In genomic region chr9:120714846-120715231, GRCh38 we compare ENCODE assay signal across 8 cellular contexts. TPM values are rescaled to one million over a fixed set of nuclear protein-coding genes. Genes with fewer than 3 reads are reported as not detected.
DNase-seq lines count a peak whose midpoint lies in the region; ATAC-seq and TF ChIP-seq lines count a peak whose summit lies in the region.

No MANE protein-coding gene starts in this region.

- no peak overlapping the region for H3K27ac Mint-ChIP-seq in MCF 10A (ENCODE audit: low read depth, unreplicated experiment)

- no peak for TF ChIP-seq CTCF in MCF 10A (IDR thresholded peaks at IDR 0.05; ENCODE audit: unreplicated experiment)

- H3K4me3 Mint-ChIP-seq in MCF 10A (ENCODE audit: unreplicated experiment), result peak overlapping the region; percentile 91

- no peaks in the 10 kb centered on the region for H3K27me3 Mint-ChIP-seq in MCF 10A (ENCODE audit: insufficient read depth, unreplicated experiment)

- H3K4me1 Mint-ChIP-seq in MCF 10A (ENCODE audit: insufficient read depth, unreplicated experiment), result peaks cover 18% of the 10 kb centered on the region

- POLR2A ChIA-PET in MCF 10A (lab: Yijun Ruan, JAX), result interaction anchor here (0.9 to 1.9 kb wide), 9 partner anchors 10 to 182 kb away, joined by 3 to 9 read pairs (median 4); partner anchors contain the start of gene FBXW2

- H3K9me3 Mint-ChIP-seq in MCF 10A (ENCODE audit: unreplicated experiment), result no peaks in the 10 kb centered on the region

- peak overlapping the region; percentile 86 for H3K27ac ChIP-seq in mesodermal cell (ENCODE audit: low read depth, low read length, severe bottlenecking)

- ATAC-seq in GM18873 (IDR thresholded peaks at IDR 0.05; ENCODE audit: low FRiP score, unreplicated experiment) (peak; percentile 4), HG03139 (IDR thresholded peaks at IDR 0.05; ENCODE audit: unreplicated experiment) (peak; percentile 28), HG03460 (IDR thresholded peaks at IDR 0.05; ENCODE audit: unreplicated experiment) (no peak)

- H3K36me3 Mint-ChIP-seq in MCF 10A (ENCODE audit: insufficient read depth, unreplicated experiment), result no peaks in the 10 kb centered on the region

- peaks cover 7% of the 10 kb centered on the region for H3K4me1 ChIP-seq in mesodermal cell (ENCODE audit: control insufficient read depth, insufficient read depth, low read length, poor library complexity, severe bottlenecking)

- 10 to 13% methylated on average over 26 of the region's 26 CpGs for WGBS in mesodermal cell (ENCODE audit: insufficient coverage in 2 of 2), 2 experiments

- CTCF ChIA-PET in MCF 10A (lab: Yijun Ruan, JAX), result interaction anchor here (0.6 to 1.5 kb wide), 3 partner anchors 18 to 201 kb away, joined by 3 to 4 read pairs (median 3); no protein-coding TSS in a partner anchor

- intact Hi-C loops in MCF 10A (cut with micrococcal nuclease), result loop anchor here (1.0 kb wide), 1 partner anchor 96 kb away; no protein-coding TSS in a partner anchor

- no peaks in the 10 kb centered on the region for H3K9me3 ChIP-seq in mesodermal cell (ENCODE audit: control insufficient read depth, low read length)

- DNase-seq in MCF 10A (ENCODE audit: unreplicated experiment) (no peak), GM03348 (ENCODE audit: low spot score) (no peak), Kasumi-1 (lab: John Stamatoyannopoulos, UW) (no peak), NCI-H2029 (lab: John Stamatoyannopoulos, UW) (no peak)

- H3K36me3 ChIP-seq in mesodermal cell (ENCODE audit: control insufficient read depth, insufficient read depth, low read length), result no peaks in the 10 kb centered on the region

- BruUV-seq in MCF 10A (replicated peaks; lab: Mats Ljungman, UMichigan), result no TSS peak

- peak overlapping the region; percentile 54 for H3K4me3 ChIP-seq in mesodermal cell (ENCODE audit: extremely low read depth, insufficient read depth, low read length, poor library complexity, severe bottlenecking)

RNA-seq across cellular contexts. Expression of gene MEGF9, which starts 0.6 kb away (rescaled TPM):
- total RNA-seq in MCF 10A (2022), result 5.7 and 6.9 TPM in 2 replicates
- polyA plus RNA-seq in mesodermal cell (2013, experiment 1 of 2), result 4.2 TPM
- polyA plus RNA-seq in mesodermal cell (2013, experiment 2 of 2), result 3.4 TPM
